8 cellular contexts compared by ENCODE assay signal in genomic region chr1:28329395-28330153, GRCh38. TPM values are rescaled to one million over a fixed set of nuclear protein-coding genes. Genes with fewer than 3 reads are reported as not detected.
DNase-seq lines count a peak whose midpoint lies in the region; ATAC-seq and TF ChIP-seq lines count a peak whose summit lies in the region.

No MANE protein-coding gene starts in this region.

- peak; percentile 27 for DNase-seq in AG20443 (ENCODE audit: low spot score)
- DNase-seq in WERI-Rb-1, result peak; percentile 28
- peak in 3 of 10 donors; percentile 10 to 44 (median 32) for DNase-seq in dorsolateral prefrontal cortex
- DNase-seq in mucosa of gallbladder (ENCODE audit: low spot score), result no peak

- H3K27ac ChIP-seq in WERI-Rb-1 (peak overlapping the region; percentile 79), dorsolateral prefrontal cortex (peak overlapping the region; percentile 17 to 94 (median 88)), muscle layer of colon (ENCODE audit: low read depth, low read length) (peak overlapping the region; percentile 39)

- H3K27me3 ChIP-seq in WERI-Rb-1 (ENCODE audit: insufficient read depth, low read depth, severe bottlenecking), result no peaks in the 10 kb centered on the region
- no peaks in the 10 kb centered on the region for H3K27me3 ChIP-seq in dorsolateral prefrontal cortex
- no peaks in the 10 kb centered on the region for H3K27me3 ChIP-seq in muscle layer of colon (ENCODE audit: control insufficient read depth in 1 of 2, insufficient read depth in 2 of 2, low read length in 2 of 2)

- intact Hi-C loops in dorsolateral prefrontal cortex (cut with DNase I), result loop anchor here (2.0 to 5.0 kb wide), 6 partner anchors 38 to 178 kb away; partner anchors contain the start of genes PHACTR4 (in 2 of the 2), ATP5IF1 (in 1 of the 2), RCC1 (in 1 of the 2) and SESN2 (in 1 of the 2)

- peaks cover 7% of the 10 kb centered on the region for H3K36me3 ChIP-seq in WERI-Rb-1
- peaks cover 25% of the 10 kb centered on the region for H3K36me3 ChIP-seq in muscle layer of colon (ENCODE audit: insufficient read depth, low read length)

- no peaks in the 10 kb centered on the region for H3K9me3 Mint-ChIP-seq in stimulated activated naive CD8-positive, alpha-beta T cell treated with anti-CD3 and anti-CD28 coated beads, Interleukin-15, Interleukin-2, amounts not matched to agents 100 ng/mL and 50 ng/mL, for 24 hours

- peaks cover 49% of the 10 kb centered on the region for H3K4me1 Mint-ChIP-seq in stimulated activated naive CD8-positive, alpha-beta T cell treated with anti-CD3 and anti-CD28 coated beads, Interleukin-15, Interleukin-2, amounts not matched to agents 100 ng/mL and 50 ng/mL, for 24 hours (ENCODE audit: low read depth)

- peak overlapping the region; percentile 87 for H3K4me3 ChIP-seq in WERI-Rb-1 (ENCODE audit: low read depth, low read length)
- peak overlapping the region; percentile 53 to 91 (median 76) for H3K4me3 ChIP-seq in dorsolateral prefrontal cortex
- peak overlapping the region; percentile 38 to 61 for H3K4me3 ChIP-seq in muscle layer of colon (ENCODE audit: low read depth in 1 of 2, low read length in 2 of 2)

- ATAC-seq in HG02763 (IDR thresholded peaks at IDR 0.05; ENCODE audit: unreplicated experiment), result peak; percentile 11
- ATAC-seq in GM21619 (IDR thresholded peaks at IDR 0.05; ENCODE audit: unreplicated experiment), result no peak

- peak overlapping the region; percentile 96 for H3K27ac Mint-ChIP-seq in stimulated activated naive CD8-positive, alpha-beta T cell treated with anti-CD3 and anti-CD28 coated beads, Interleukin-15, Interleukin-2, amounts not matched to agents 100 ng/mL and 50 ng/mL, for 24 hours

- H3K4me3 Mint-ChIP-seq in stimulated activated naive CD8-positive, alpha-beta T cell treated with anti-CD3 and anti-CD28 coated beads, Interleukin-15, Interleukin-2, amounts not matched to agents 100 ng/mL and 50 ng/mL, for 24 hours, result peak overlapping the region; percentile 96

- H3K27me3 Mint-ChIP-seq in stimulated activated naive CD8-positive, alpha-beta T cell treated with anti-CD3 and anti-CD28 coated beads, Interleukin-15, Interleukin-2, amounts not matched to agents 100 ng/mL and 50 ng/mL, for 24 hours, result peaks cover 3% of the 10 kb centered on the region

- H3K9me3 ChIP-seq in WERI-Rb-1 (ENCODE audit: severe bottlenecking) (no peaks in the 10 kb centered on the region), muscle layer of colon (ENCODE audit: low read length) (no peaks in the 10 kb centered on the region)

- H3K4me1 ChIP-seq in muscle layer of colon (ENCODE audit: insufficient read depth, low read length), result peaks cover 10% of the 10 kb centered on the region

- peak overlapping the region; percentile 42 for H3K9ac ChIP-seq in muscle layer of colon (ENCODE audit: low read length)

- peaks cover 39% of the 10 kb centered on the region for H3K36me3 Mint-ChIP-seq in stimulated activated naive CD8-positive, alpha-beta T cell treated with anti-CD3 and anti-CD28 coated beads, Interleukin-15, Interleukin-2, amounts not matched to agents 100 ng/mL and 50 ng/mL, for 24 hours (ENCODE audit: low read depth)

- TF ChIP-seq CTCF in WERI-Rb-1 (IDR thresholded peaks at IDR 0.05; ENCODE audit: low read depth, low read length) (no peak), dorsolateral prefrontal cortex (IDR thresholded peaks at IDR 0.05 in 54 of 56, conservative IDR thresholded peaks at IDR 0.05 in 2 of 56; ENCODE audit: low read depth in 1 of 56, partially characterized antibody in 56 of 56) (no peak)

RNA-seq across cellular contexts. Expression of gene MED18, which starts 0.7 kb away (rescaled TPM):
- total RNA-seq in dorsolateral prefrontal cortex (10 to 100 TPM in 55 of 120 experiments, 1 to 10 TPM in 65; 5.5 to 17.2 (median 9.8) TPM), mucosa of gallbladder (13.1 TPM)

RNA-seq across cellular contexts. Expression of gene PHACTR4, which starts 40.0 kb away (rescaled TPM):
- 10 to 100 TPM; 15.7 to 44.9 (median 26.5) TPM for total RNA-seq in dorsolateral prefrontal cortex
- 36.5 TPM for total RNA-seq in mucosa of gallbladder
